Comparison of ENCODE assay signal across 16 cellular contexts in genomic region chr5:126435261-126435660, GRCh38. TPM values are rescaled to one million over a fixed set of nuclear protein-coding genes. Genes with fewer than 3 reads are reported as not detected.
DNase-seq lines count a peak whose midpoint lies in the region; ATAC-seq and TF ChIP-seq lines count a peak whose summit lies in the region.
"Had no signal": no experiment of that assay in that cellular context is flagged by ENCODE, and none has a peak within 500 bp of the region (broad histone marks: within the 10 kb centered on the region; RNA-seq: fewer than 3 reads in every experiment).

No MANE protein-coding gene starts in this region.

- H3K4me2 ChIP-seq in trophoblast cell (ENCODE audit: low read length) = no peak overlapping the region

- H3K4ac ChIP-seq in trophoblast cell (ENCODE audit: low read depth, low read length) = no peak overlapping the region

- H3K27me3 ChIP-seq in adipocyte (replicated peaks; ENCODE audit: control insufficient read depth, insufficient read depth, low read length) = no peaks in the 10 kb centered on the region
- no peaks in the 10 kb centered on the region for H3K27me3 ChIP-seq in layer of hippocampus (ENCODE audit: control insufficient read depth, insufficient read depth, low read length)
- H3K27me3 ChIP-seq in trophoblast cell (ENCODE audit: insufficient read depth, low read length) = no peaks in the 10 kb centered on the region
- H3K27me3 ChIP-seq: BE2C had no signal

- CTCF ChIA-PET in GM10248 (lab: Yijun Ruan, JAX) = no interaction called here

- no peak overlapping the region for H2BK120ac ChIP-seq in trophoblast cell (ENCODE audit: insufficient read depth, low read length, poor library complexity)

- POLR2A ChIA-PET in GM10248 (lab: Yijun Ruan, JAX) = no interaction called here

- no peak for ATAC-seq in GM18858 (IDR thresholded peaks at IDR 0.05; ENCODE audit: unreplicated experiment)
- no peak for ATAC-seq in GM21825 (IDR thresholded peaks at IDR 0.05; ENCODE audit: unreplicated experiment)

- no peak overlapping the region for H2BK5ac ChIP-seq in trophoblast cell (ENCODE audit: low read depth, low read length, poor library complexity)

- H3K14ac ChIP-seq in trophoblast cell (ENCODE audit: low read length) = no peak overlapping the region

- H3K9me3 ChIP-seq in adipocyte (ENCODE audit: control insufficient read depth, low read length) (no peaks in the 10 kb centered on the region), trophoblast cell (ENCODE audit: insufficient read depth, low read depth, low read length) (no peaks in the 10 kb centered on the region)
- H3K9me3 ChIP-seq: BE2C, HAP-1 had no signal

- no peak for TF ChIP-seq CTCF in GM10248 (IDR thresholded peaks at IDR 0.05; ENCODE audit: control extremely low read depth, extremely low read depth, low read depth, missing control alignments)

- H3K36me3 ChIP-seq in adipocyte (ENCODE audit: control insufficient read depth, insufficient read depth, low read length, severe bottlenecking) = peaks cover 72% of the 10 kb centered on the region
- peaks cover 0 to 3% of the 10 kb centered on the region in 2 experiments for H3K36me3 ChIP-seq in trophoblast cell (ENCODE audit: control insufficient read depth in 1 of 2, insufficient read depth in 2 of 2, low read length in 2 of 2)
- H3K36me3 ChIP-seq: BE2C, HAP-1 had no signal

- no peak overlapping the region for H2AK5ac ChIP-seq in trophoblast cell (ENCODE audit: low read length)

- no peak overlapping the region for H4K12ac ChIP-seq in trophoblast cell (ENCODE audit: low read depth, low read length)

- H3K4me1 ChIP-seq in adipocyte (ENCODE audit: control insufficient read depth, insufficient read depth, low read length) = peaks cover 40% of the 10 kb centered on the region
- H3K4me1 ChIP-seq in trophoblast cell (ENCODE audit: control insufficient read depth in 1 of 2, insufficient read depth in 2 of 2, low read length in 2 of 2) = peaks cover 0 to 3% of the 10 kb centered on the region in 2 experiments
- H3K4me1 ChIP-seq: BE2C, HAP-1 had no signal

- H3K4me3 ChIP-seq in adipocyte (ENCODE audit: low read length) (no peak overlapping the region), trophoblast cell (ENCODE audit: low read depth, low read length) (no peak overlapping the region)
- H3K4me3 ChIP-seq: HAP-1 had no signal

- no peak overlapping the region for H4K91ac ChIP-seq in trophoblast cell (ENCODE audit: low read depth, low read length)

- H3K9ac ChIP-seq in adipocyte (ENCODE audit: low read length) (peak overlapping the region; percentile 7), trophoblast cell (ENCODE audit: low read length) (no peak overlapping the region)

- H2AFZ ChIP-seq in trophoblast cell (ENCODE audit: insufficient read depth, low read length, poor library complexity) = no peak overlapping the region

- H4K8ac ChIP-seq in trophoblast cell (ENCODE audit: low read depth, low read length) = no peak overlapping the region

- WGBS in trophoblast cell (ENCODE audit: extremely low coverage, insufficient coverage, insufficient read length) = no CpG with 5 or more reads among the region's 8 CpGs

- H3K79me2 ChIP-seq in trophoblast cell (ENCODE audit: control insufficient read depth, insufficient read depth, low read length, poor library complexity) = no peaks in the 10 kb centered on the region

- no peak overlapping the region for H2BK12ac ChIP-seq in trophoblast cell (ENCODE audit: low read length)

- H3K27ac ChIP-seq in caudate nucleus (ENCODE audit: low read depth, low read length) (peak overlapping the region; percentile 60), layer of hippocampus (ENCODE audit: low read depth, low read length) (peak overlapping the region; percentile 84), trophoblast cell (ENCODE audit: low read depth, low read length) (no peak overlapping the region)
- H3K27ac ChIP-seq: C4-2B had no signal

- no peak overlapping the region for H3K23ac ChIP-seq in trophoblast cell (ENCODE audit: low read length)

- H3K79me1 ChIP-seq in trophoblast cell (ENCODE audit: low read length) = no peaks in the 10 kb centered on the region

- H3K18ac ChIP-seq in trophoblast cell (ENCODE audit: low read length) = peak overlapping the region; percentile 40

- DNase-seq in adipocyte (ENCODE audit: low read depth) = no peak
- DNase-seq in caudate nucleus (lab: John Stamatoyannopoulos, UW) = no peak
- no peak for DNase-seq in trophoblast cell
- no peak for DNase-seq in activated T-cell treated with anti-CD3 and anti-CD28 coated beads, Interleukin-2, amount 50 U/mL, for 48 hours
- no peak for DNase-seq in GM10248 (ENCODE audit: extremely low spot score)
- DNase-seq: BE2C; CD4-positive, alpha-beta memory T cell; COR-L47; DND-41; GDM1; GOT3 had no signal

RNA-seq across cellular contexts. Expression of gene GRAMD2B, which starts 12.1 kb away (rescaled TPM):
- 98.6 and 107 TPM in 2 replicates for polyA plus RNA-seq in trophoblast cell (2013)
